ENCODE assay signal across 8 cellular contexts in the genomic region with DNA sequence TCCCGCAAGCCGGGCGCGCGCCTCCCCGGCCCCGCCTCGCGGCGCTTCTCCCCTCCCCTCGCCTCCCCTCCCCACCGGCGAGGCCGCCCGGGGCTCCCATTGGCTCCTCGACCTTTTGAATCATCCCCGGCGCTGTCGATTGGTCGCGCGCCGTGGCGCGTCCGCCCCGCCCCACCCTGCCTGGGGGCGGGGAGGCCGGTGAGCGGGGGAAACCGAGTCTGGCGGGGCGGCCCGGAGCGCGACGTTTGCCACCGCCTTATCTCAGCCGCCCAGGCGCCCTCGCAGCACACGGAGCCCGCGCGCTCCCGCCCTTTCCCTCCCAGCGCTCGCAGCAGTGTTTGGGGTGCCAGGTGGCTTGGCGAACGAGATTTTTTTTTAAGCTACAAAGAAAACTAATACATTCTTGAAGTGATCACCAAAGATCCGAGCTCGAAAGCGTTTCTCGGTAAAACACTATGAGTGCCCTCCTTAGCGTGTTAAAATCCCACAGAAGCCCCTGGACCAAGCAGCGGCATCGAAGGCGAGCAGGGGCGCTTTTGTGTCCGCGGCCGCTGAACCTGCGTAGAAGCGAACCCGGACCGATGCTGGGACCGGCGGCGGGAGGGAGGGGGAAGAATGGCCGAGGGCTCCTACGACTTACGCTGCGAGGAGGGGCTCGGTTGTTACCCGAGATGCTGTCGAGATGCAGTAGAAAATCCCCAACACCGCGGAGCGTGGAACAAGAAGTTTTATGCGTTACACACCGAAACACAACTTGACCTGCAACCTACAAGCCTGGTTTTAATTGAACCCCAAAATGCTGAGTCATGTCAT. TPM values are rescaled to one million over a fixed set of nuclear protein-coding genes. Genes with fewer than 3 reads are reported as not detected.
DNase-seq lines count a peak whose midpoint lies in the region; ATAC-seq and TF ChIP-seq lines count a peak whose summit lies in the region.

No MANE protein-coding gene starts in this region.

- DNase-seq in GM12865 (ENCODE audit: low read depth) (peak; percentile 95), NCI-H1092 treated with DMSO at 0.1 percent for 48 hours (lab: John Stamatoyannopoulos, UW) (peak; percentile 97), SW 1271 (lab: John Stamatoyannopoulos, UW) (peak; percentile 57 to 69), adipocyte (ENCODE audit: low read depth) (peak; percentile 98), cardiac septum (ENCODE audit: low spot score) (peak; percentile 98), posterior cingulate gyrus (peak; percentile 89 to 100 (median 94)), type B pancreatic cell (ENCODE audit: extremely low spot score, unreplicated experiment) (peak; percentile 95)

- H3K27me3 ChIP-seq in adipocyte (replicated peaks; ENCODE audit: control insufficient read depth, insufficient read depth, low read length) = peaks cover 4% of the 10 kb centered on the region

- peaks cover 6% of the 10 kb centered on the region for H3K36me3 Mint-ChIP-seq in type B pancreatic cell

- peak; percentile 89 for ATAC-seq in HG02623 (IDR thresholded peaks at IDR 0.05; ENCODE audit: unreplicated experiment)

- H3K4me1 ChIP-seq in adipocyte (ENCODE audit: control insufficient read depth, insufficient read depth, low read length) = peaks cover 30% of the 10 kb centered on the region

- no peaks in the 10 kb centered on the region for H3K36me3 ChIP-seq in adipocyte (ENCODE audit: control insufficient read depth, insufficient read depth, low read length, severe bottlenecking)

- H3K4me3 Mint-ChIP-seq in type B pancreatic cell = peak overlapping the region; percentile 90

- no peaks in the 10 kb centered on the region for H3K9me3 Mint-ChIP-seq in type B pancreatic cell

- H3K9ac ChIP-seq in adipocyte (ENCODE audit: low read length) = peak overlapping the region; percentile 92

- peaks cover 41% of the 10 kb centered on the region for H3K4me1 Mint-ChIP-seq in type B pancreatic cell (ENCODE audit: unreplicated experiment)

- H3K9me3 ChIP-seq in adipocyte (ENCODE audit: control insufficient read depth, low read length) = no peaks in the 10 kb centered on the region

- intact Hi-C loops in cardiac septum (cut with DNase I) (loop anchor here (5.0 kb wide), 1 partner anchor 494 kb away; a partner anchor contains a TSS), posterior cingulate gyrus (cut with DNase I) (loop anchor here (2.0 kb wide), 1 partner anchor 635 kb away; a partner anchor contains a TSS)

- no peaks in the 10 kb centered on the region for H3K27me3 Mint-ChIP-seq in type B pancreatic cell

- no peak for TF ChIP-seq CTCF in GM12865 (IDR thresholded peaks at IDR 0.05; ENCODE audit: insufficient read depth, low read depth, low read length, missing control alignments)
- no peak for TF ChIP-seq CTCF in type B pancreatic cell (conservative IDR thresholded peaks at IDR 0.05)

- peak overlapping the region; percentile 92 for H3K27ac Mint-ChIP-seq in type B pancreatic cell

- H3K4me3 ChIP-seq in GM12865 (ENCODE audit: low read depth, low read length) = peak overlapping the region; percentile 55
- peak overlapping the region; percentile 85 for H3K4me3 ChIP-seq in adipocyte (ENCODE audit: low read length)

RNA-seq across cellular contexts. Expression of a gene that starts 0.4 kb away (rescaled TPM):
- 13.7 TPM for total RNA-seq in cardiac septum
- total RNA-seq in type B pancreatic cell (ENCODE audit: low replicate concordance) = 59.9 and 94.6 TPM in 2 replicates

Comparison
In these comparisons a context has a peak if more than half of its experiments do, and no peak if none do; other contexts are left out.
1. Peak in every context shown above with its lines: DNase-seq, ATAC-seq and H3K4me3 ChIP-seq.